12 cellular contexts compared by ENCODE assay signal in the genomic region with DNA sequence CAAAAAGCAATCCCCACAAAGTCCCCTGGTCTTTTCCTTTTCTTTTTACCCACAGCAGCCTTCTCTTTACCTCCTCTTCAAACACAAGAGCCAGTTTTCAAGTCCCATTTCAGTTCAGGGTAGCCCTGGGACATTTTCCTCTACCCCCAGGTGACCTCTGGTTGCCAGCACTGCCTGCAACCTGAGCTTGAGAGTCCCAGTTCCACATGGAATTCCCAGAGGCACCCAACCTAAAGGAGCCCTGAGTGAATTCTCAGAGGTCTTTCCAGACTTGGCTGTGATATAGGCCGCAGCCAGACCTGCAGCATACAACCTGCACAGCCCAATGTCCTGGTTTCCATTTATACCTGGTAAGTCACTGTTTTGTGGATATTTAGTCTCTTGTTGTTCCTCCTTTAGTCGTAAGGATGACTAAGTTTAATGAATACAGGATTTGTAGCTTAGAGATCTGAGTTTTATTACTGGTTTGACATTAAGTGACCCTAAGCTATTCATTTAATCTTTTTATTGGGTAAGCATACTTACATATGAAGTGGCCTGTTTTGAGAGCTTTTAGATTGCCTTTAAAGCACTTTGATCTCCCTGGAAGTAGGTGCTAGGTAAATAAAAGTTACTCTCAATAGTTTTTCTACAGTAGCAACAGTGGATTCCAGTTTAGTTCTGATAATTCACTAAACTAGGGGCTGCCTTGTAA.
DNase-seq lines count a peak whose midpoint lies in the region; ATAC-seq and TF ChIP-seq lines count a peak whose summit lies in the region.
"Had no signal": no experiment of that assay in that cellular context is flagged by ENCODE, and none has a peak within 500 bp of the region (broad histone marks: within the 10 kb centered on the region; RNA-seq: fewer than 3 reads in every experiment).

No MANE protein-coding gene starts in this region.

- H3K9me3 Mint-ChIP-seq in type B pancreatic cell = no peaks in the 10 kb centered on the region
- H3K9me3 Mint-ChIP-seq in activated T-cell treated with anti-CD3 and anti-CD28 coated beads, Interleukin-2, amount 50 U/mL, for 24 hours = no peaks in the 10 kb centered on the region
- H3K9me3 Mint-ChIP-seq: activated naive CD4-positive, alpha-beta T cell treated with anti-CD3 and anti-CD28 coated beads, Interleukin-2, amount 50 U/mL, for 72 hours had no signal

- H3K27ac Mint-ChIP-seq in type B pancreatic cell = peak overlapping the region; percentile 69
- no peak overlapping the region for H3K27ac Mint-ChIP-seq in activated T-cell treated with anti-CD3 and anti-CD28 coated beads, Interleukin-2, amount 50 U/mL, for 24 hours

- H3K27ac ChIP-seq in tibial artery = peak overlapping the region in 1 of 2 donors; percentile 13

- intact Hi-C loops in left colon (cut with DNase I, micrococcal nuclease) (no loop called here), tibial artery (cut with DNase I; ENCODE audit: low total_unique reads) (no loop called here)

- peaks cover 52% of the 10 kb centered on the region for H3K4me1 Mint-ChIP-seq in type B pancreatic cell (ENCODE audit: unreplicated experiment)
- H3K4me1 Mint-ChIP-seq in activated T-cell treated with anti-CD3 and anti-CD28 coated beads, Interleukin-2, amount 50 U/mL, for 24 hours (ENCODE audit: low read depth) = peaks cover 28% of the 10 kb centered on the region

- no peaks in the 10 kb centered on the region for H3K27me3 ChIP-seq in adipocyte (replicated peaks; ENCODE audit: control insufficient read depth, insufficient read depth, low read length)
- no peaks in the 10 kb centered on the region for H3K27me3 ChIP-seq in tibial artery

- H3K9ac ChIP-seq in adipocyte (ENCODE audit: low read length) = peak overlapping the region; percentile 37

- ATAC-seq in left colon = peak; percentile 85
- ATAC-seq: activated naive CD4-positive, alpha-beta T cell treated with anti-CD3 and anti-CD28 coated beads, Interleukin-2, amount 50 U/mL, for 72 hours had no signal

- peaks cover 57% of the 10 kb centered on the region for H3K4me1 ChIP-seq in adipocyte (ENCODE audit: control insufficient read depth, insufficient read depth, low read length)
- H3K4me1 ChIP-seq in tibial artery = peaks cover 0 to 47% (median 16%) of the 10 kb centered on the region in 4 donors

- H3K9me3 ChIP-seq in adipocyte (ENCODE audit: control insufficient read depth, low read length) (no peaks in the 10 kb centered on the region), tibial artery (no peaks in the 10 kb centered on the region)

- peak overlapping the region; percentile 40 for H3K4me3 ChIP-seq in adipocyte (ENCODE audit: low read length)
- no peak overlapping the region for H3K4me3 ChIP-seq in tibial artery

- peak overlapping the region; percentile 24 for H3K4me3 Mint-ChIP-seq in type B pancreatic cell
- no peak overlapping the region for H3K4me3 Mint-ChIP-seq in activated T-cell treated with anti-CD3 and anti-CD28 coated beads, Interleukin-2, amount 50 U/mL, for 24 hours

- DNase-seq in NCI-H1417 (lab: John Stamatoyannopoulos, UW) (peak in 2 of 3 experiments; percentile 46 to 93), NCI-H1417 treated with DMSO at 0.1 percent for 48 hours (lab: John Stamatoyannopoulos, UW) (no peak), adipocyte (ENCODE audit: low read depth) (no peak), left colon (no peak), type B pancreatic cell (ENCODE audit: extremely low spot score, unreplicated experiment) (no peak), tibial artery (no peak), DMS 273 (lab: John Stamatoyannopoulos, UW; ENCODE audit: unreplicated experiment) (no peak)
- DNase-seq in activated T-cell treated with anti-CD3 and anti-CD28 coated beads, Interleukin-2, amount 50 U/mL, for 24 hours = no peak
- DNase-seq: 8988T; activated CD4-positive, alpha-beta T cell treated with anti-CD3 and anti-CD28 coated beads, Interleukin-2, amount 50 U/mL, for 1 hour; NCI-H446 had no signal

- H3K36me3 ChIP-seq in adipocyte (ENCODE audit: control insufficient read depth, insufficient read depth, low read length, severe bottlenecking) (peaks cover 16% of the 10 kb centered on the region), tibial artery (peaks cover 0 to 21% (median 0%) of the 10 kb centered on the region in 3 donors)

- peaks cover 37% of the 10 kb centered on the region for H3K36me3 Mint-ChIP-seq in type B pancreatic cell
- peaks cover 50% of the 10 kb centered on the region for H3K36me3 Mint-ChIP-seq in activated T-cell treated with anti-CD3 and anti-CD28 coated beads, Interleukin-2, amount 50 U/mL, for 24 hours (ENCODE audit: low read depth)

- TF ChIP-seq CTCF in type B pancreatic cell (conservative IDR thresholded peaks at IDR 0.05) (no peak), tibial artery (IDR thresholded peaks at IDR 0.05) (no peak)

- no peaks in the 10 kb centered on the region for H3K27me3 Mint-ChIP-seq in type B pancreatic cell
- no peaks in the 10 kb centered on the region for H3K27me3 Mint-ChIP-seq in activated T-cell treated with anti-CD3 and anti-CD28 coated beads, Interleukin-2, amount 50 U/mL, for 24 hours

Comparison
In these comparisons a context has a peak if more than half of its experiments do, and no peak if none do; other contexts are left out.
1. DNase-seq: peak in NCI-H1417 (2 of 3); none in NCI-H1417 treated with DMSO at 0.1 percent for 48 hours (single experiment), adipocyte (single experiment), left colon (0 of 2), type B pancreatic cell (single experiment), tibial artery (0 of 2), activated T-cell treated with anti-CD3 and anti-CD28 coated beads, Interleukin-2, amount 50 U/mL, for 24 hours (single experiment) and DMS 273 (single experiment).